10 cellular contexts compared by ENCODE assay signal in genomic region chr17:4509402-4509801, GRCh38. TPM values are rescaled to one million over a fixed set of nuclear protein-coding genes. Genes with fewer than 3 reads are reported as not detected.
A peak's percentile ranks its signal among the peaks of the same experiment; 100 is the strongest.
DNase-seq lines count a peak whose midpoint lies in the region; ATAC-seq lines count a peak whose summit lies in the region.
"Had no signal": no experiment of that assay in that cellular context is flagged by ENCODE, and none has a peak within 500 bp of the region (broad histone marks: within the 10 kb centered on the region; RNA-seq: fewer than 3 reads in every experiment).

No MANE protein-coding gene starts in this region.

- POLR2A ChIA-PET in T-cell (lab: Charles Lee): no interaction called here

- peaks cover 24 to 34% (median 28%) of the 10 kb centered on the region in 3 donors for H3K4me1 Mint-ChIP-seq in T-cell
- H3K4me1 Mint-ChIP-seq in stimulated activated effector memory CD8-positive, alpha-beta T cell treated with anti-CD3 and anti-CD28 coated beads, Interleukin-12 subunit alpha, Interleukin-12 subunit beta, amount 100 ng/mL, for 72 hours: peaks cover 37% of the 10 kb centered on the region

- no peaks in the 10 kb centered on the region for H3K36me3 Mint-ChIP-seq in T-cell
- no peaks in the 10 kb centered on the region for H3K36me3 Mint-ChIP-seq in stimulated activated effector memory CD8-positive, alpha-beta T cell treated with anti-CD3 and anti-CD28 coated beads, Interleukin-12 subunit alpha, Interleukin-12 subunit beta, amount 100 ng/mL, for 72 hours
- H3K36me3 Mint-ChIP-seq: naive B cell had no signal

- CTCF ChIA-PET in T-cell (lab: Charles Lee): interaction anchor here in 1 of 2 donors (0.6 kb wide), 1 partner anchor 41 kb away, joined by 4 read pairs; no protein-coding TSS in a partner anchor

- H3K27me3 Mint-ChIP-seq in T-cell: peaks cover 3 to 12% of the 10 kb centered on the region in 2 donors

- DNase-seq in T-cell: peak in 11 of 34 experiments; percentile 7 to 32 (median 23)
- no peak for DNase-seq in Right ventricle myocardium superior
- no peak for DNase-seq in stimulated activated effector memory CD8-positive, alpha-beta T cell treated with anti-CD3 and anti-CD28 coated beads, Interleukin-12 subunit alpha, Interleukin-12 subunit beta, amount 100 ng/mL, for 72 hours (ENCODE audit: low spot score in 2 of 2)
- DNase-seq in D341Med (ENCODE audit: low spot score): no peak
- DNase-seq: IMR-90, naive B cell had no signal

- ATAC-seq in GM18498 (IDR thresholded peaks at IDR 0.05; ENCODE audit: unreplicated experiment) (peak; percentile 58), T-cell (replicated peaks in 1 of 4) (peak; percentile 66 to 81 (median 72)), Right ventricle myocardium superior (ENCODE audit: poor library complexity) (peak; percentile 6), HG03432 (IDR thresholded peaks at IDR 0.05; ENCODE audit: unreplicated experiment) (no peak), HG03196 (IDR thresholded peaks at IDR 0.05; ENCODE audit: unreplicated experiment) (no peak), HG02571 (IDR thresholded peaks at IDR 0.05; ENCODE audit: unreplicated experiment) (no peak)
- ATAC-seq in stimulated activated effector memory CD8-positive, alpha-beta T cell treated with anti-CD3 and anti-CD28 coated beads, Interleukin-12 subunit alpha, Interleukin-12 subunit beta, amount 100 ng/mL, for 72 hours: peak; percentile 79

- peak overlapping the region; percentile 48 to 65 for H3K27ac Mint-ChIP-seq in T-cell
- H3K27ac Mint-ChIP-seq in stimulated activated effector memory CD8-positive, alpha-beta T cell treated with anti-CD3 and anti-CD28 coated beads, Interleukin-12 subunit alpha, Interleukin-12 subunit beta, amount 100 ng/mL, for 72 hours: peak overlapping the region; percentile 85

- peak overlapping the region in 1 of 3 donors; percentile 30 for H3K4me3 Mint-ChIP-seq in T-cell
- peak overlapping the region; percentile 1 for H3K4me3 Mint-ChIP-seq in stimulated activated effector memory CD8-positive, alpha-beta T cell treated with anti-CD3 and anti-CD28 coated beads, Interleukin-12 subunit alpha, Interleukin-12 subunit beta, amount 100 ng/mL, for 72 hours
- H3K4me3 Mint-ChIP-seq: naive B cell had no signal

- no peaks in the 10 kb centered on the region for H3K9me3 Mint-ChIP-seq in T-cell
- no peaks in the 10 kb centered on the region for H3K9me3 Mint-ChIP-seq in stimulated activated effector memory CD8-positive, alpha-beta T cell treated with anti-CD3 and anti-CD28 coated beads, Interleukin-12 subunit alpha, Interleukin-12 subunit beta, amount 100 ng/mL, for 72 hours
- H3K9me3 Mint-ChIP-seq: naive B cell had no signal

- intact Hi-C loops in Right ventricle myocardium superior (cut with DNase I): no loop called here

RNA-seq across cellular contexts. Expression of gene SPNS2, which starts 10.7 kb away (rescaled TPM):
- total RNA-seq in T-cell (under 1 TPM; 0.30 to 0.75 (median 0.53) TPM), Right ventricle myocardium superior (10.4 TPM)

RNA-seq across cellular contexts. Expression of gene MYBBP1A, which starts 45.8 kb away (rescaled TPM):
- total RNA-seq in T-cell: 100 to 1,000 TPM in 1 of 5 donors, 10 to 100 TPM in 4; 57.0 to 102 (median 94.2) TPM
- total RNA-seq in Right ventricle myocardium superior: 18.8 TPM

RNA-seq across cellular contexts. Expression of gene GGT6, which starts 51.0 kb away (rescaled TPM):
- total RNA-seq in T-cell (not detected), Right ventricle myocardium superior (not detected)
- total RNA-seq: IMR-90 had no signal

Comparison
In these comparisons a context has a peak if more than half of its experiments do, and no peak if none do; other contexts are left out.
1. ATAC-seq: peak in GM18498 (single experiment), T-cell (4 of 4), Right ventricle myocardium superior (single experiment) and stimulated activated effector memory CD8-positive, alpha-beta T cell treated with anti-CD3 and anti-CD28 coated beads, Interleukin-12 subunit alpha, Interleukin-12 subunit beta, amount 100 ng/mL, for 72 hours (single experiment); none in HG03432 (single experiment), HG03196 (single experiment) and HG02571 (single experiment).